Comparison of ENCODE assay signal across 8 cellular contexts in the genomic region with DNA sequence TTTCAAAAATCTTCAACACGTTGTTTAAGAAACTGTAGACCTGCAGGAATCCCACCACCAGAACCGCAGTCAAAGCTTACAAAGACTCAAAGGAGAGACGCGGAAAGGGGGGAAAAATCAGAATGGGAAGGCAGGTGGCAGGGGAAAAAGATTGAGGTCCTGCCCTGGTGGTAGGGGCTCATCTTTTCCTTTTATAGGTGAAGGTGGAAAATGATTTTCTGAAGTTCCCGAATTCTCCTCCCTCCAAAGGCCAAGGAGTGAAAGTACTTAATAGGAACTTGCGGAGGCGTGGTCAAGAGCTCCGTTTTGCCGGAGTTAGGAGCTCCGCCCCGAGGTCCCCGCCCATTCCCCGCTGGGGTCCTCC. TPM values are rescaled to one million over a fixed set of nuclear protein-coding genes. Genes with fewer than 3 reads are reported as not detected.
DNase-seq lines count a peak whose midpoint lies in the region; ATAC-seq and TF ChIP-seq lines count a peak whose summit lies in the region.

No MANE protein-coding gene starts in this region.

- H4K20me1 ChIP-seq in SK-N-SH (ENCODE audit: insufficient read depth), result peaks cover 25% of the 10 kb centered on the region

- ATAC-seq in SK-N-SH treated with all-trans-retinoic acid at 6 μM for 48 hours, result no peak
- no peak for ATAC-seq in activated naive CD8-positive, alpha-beta T cell treated with anti-CD3 and anti-CD28 coated beads, Interleukin-2, amount 50 U/mL, for 24 hours
- ATAC-seq in left cardiac atrium, result no peak
- ATAC-seq in GM19328 (IDR thresholded peaks at IDR 0.05; ENCODE audit: unreplicated experiment), result no peak
- ATAC-seq in HG03280 (IDR thresholded peaks at IDR 0.05; ENCODE audit: unreplicated experiment), result no peak

- H3K4me1 ChIP-seq in SK-N-SH (ENCODE audit: control insufficient read depth in 1 of 2, insufficient read depth in 2 of 2, low read depth in 1 of 2, low read length in 1 of 2), result peaks cover 11 to 23% of the 10 kb centered on the region in 2 experiments; a peak in 3 of 4 replicates

- peaks cover 13% of the 10 kb centered on the region for H3K36me3 Mint-ChIP-seq in activated naive CD8-positive, alpha-beta T cell treated with anti-CD3 and anti-CD28 coated beads, Interleukin-2, amount 50 U/mL, for 24 hours (ENCODE audit: low read depth)

- intact Hi-C loops in left cardiac atrium (cut with DNase I), result no loop called here

- peak overlapping the region; percentile 88 for H3K4me3 Mint-ChIP-seq in activated naive CD8-positive, alpha-beta T cell treated with anti-CD3 and anti-CD28 coated beads, Interleukin-2, amount 50 U/mL, for 24 hours

- no peaks in the 10 kb centered on the region for H3K27me3 ChIP-seq in SK-N-SH (ENCODE audit: insufficient read depth)

- H3K27ac ChIP-seq in SK-N-SH (ENCODE audit: low read depth in 2 of 2, low read length in 1 of 2), result peak overlapping the region; percentile 99

- no peaks in the 10 kb centered on the region for H3K9me2 ChIP-seq in SK-N-SH

- H3K9me3 Mint-ChIP-seq in activated naive CD8-positive, alpha-beta T cell treated with anti-CD3 and anti-CD28 coated beads, Interleukin-2, amount 50 U/mL, for 24 hours, result no peaks in the 10 kb centered on the region

- TF ChIP-seq CTCF in SK-N-SH (IDR thresholded peaks at IDR 0.05), result peak; percentile 8; the same call in 1 of the 2 replicates

- peak overlapping the region; percentile 63 for H3K4me2 ChIP-seq in SK-N-SH

- peak overlapping the region; percentile 99 for H3K27ac Mint-ChIP-seq in activated naive CD8-positive, alpha-beta T cell treated with anti-CD3 and anti-CD28 coated beads, Interleukin-2, amount 50 U/mL, for 24 hours

- H3F3A ChIP-seq in SK-N-SH (replicated peaks; ENCODE audit: insufficient read depth), result peaks cover 13% of the 10 kb centered on the region

- H2AFZ ChIP-seq in SK-N-SH (ENCODE audit: low read depth), result peak overlapping the region; percentile 72; the same call in 1 of the 2 replicates

- H3K9me3 ChIP-seq in SK-N-SH, result no peaks in the 10 kb centered on the region; the same call in 1 of the 2 replicates

- TF ChIP-seq RAD21 in SK-N-SH (IDR thresholded peaks at IDR 0.05; ENCODE audit: low read length), result no peak

- no peaks in the 10 kb centered on the region for H3K27me3 Mint-ChIP-seq in activated naive CD8-positive, alpha-beta T cell treated with anti-CD3 and anti-CD28 coated beads, Interleukin-2, amount 50 U/mL, for 24 hours

- no peak for DNase-seq in SK-N-SH
- DNase-seq in NOMO-1 treated with dmso at 0.1 percent for 144 hours (lab: John Stamatoyannopoulos, UW; ENCODE audit: unreplicated experiment), result peak; percentile 91
- no peak for DNase-seq in activated naive CD8-positive, alpha-beta T cell treated with anti-CD3 and anti-CD28 coated beads, Interleukin-2, amount 50 U/mL, for 24 hours
- peak; percentile 98 for DNase-seq in left cardiac atrium
- DNase-seq in pulmonary artery endothelial cell (ENCODE audit: low read depth, low spot score), result peak; percentile 84

- POLR2A ChIA-PET in SK-N-SH (lab: Yijun Ruan, JAX), result interaction anchor here (0.8 to 1.8 kb wide), 7 partner anchors 8 to 838 kb away, joined by 3 to 11 read pairs (median 3); partner anchors contain the start of gene PDCD4

- TF ChIP-seq EP300 in SK-N-SH (IDR thresholded peaks at IDR 0.05; ENCODE audit: borderline replicate concordance in 1 of 2, low read depth in 1 of 2, low read length in 1 of 2), result no peak

- CTCF ChIA-PET in SK-N-SH (lab: Yijun Ruan, JAX), result interaction anchor here (1.0 to 2.4 kb wide), 9 partner anchors 8 to 318 kb away, joined by 3 to 7 read pairs (median 4); no protein-coding TSS in a partner anchor

- peaks cover 45% of the 10 kb centered on the region for H3K79me2 ChIP-seq in SK-N-SH (ENCODE audit: insufficient read depth)

- peaks cover 43% of the 10 kb centered on the region for H3K4me1 Mint-ChIP-seq in activated naive CD8-positive, alpha-beta T cell treated with anti-CD3 and anti-CD28 coated beads, Interleukin-2, amount 50 U/mL, for 24 hours

- H3K9ac ChIP-seq in SK-N-SH, result peak overlapping the region; percentile 98

- H3K36me3 ChIP-seq in SK-N-SH (replicated peaks in 1 of 2; ENCODE audit: control insufficient read depth in 1 of 2, insufficient read depth in 2 of 2, low read length in 1 of 2), result peaks cover 2 to 6% of the 10 kb centered on the region in 2 experiments

- 3% methylated on average over 4 of the region's 13 CpGs for WGBS in SK-N-SH (ENCODE audit: low lambda C conversion rate)

- H3K4me3 ChIP-seq in SK-N-SH (ENCODE audit: low read depth in 2 of 2, low read length in 1 of 2), result peak overlapping the region; percentile 78 to 86

TF ChIP-seq in SK-N-SH, 30 proteins besides CTCF, POLR2A, EP300 and RAD21 (continues in another document):
- TF ChIP-seq MXI1 (IDR thresholded peaks at IDR 0.05; ENCODE audit: low read depth, low read length), result no peak
- TF ChIP-seq REST (IDR thresholded peaks at IDR 0.05; ENCODE audit: low read depth, low read length), result peak; percentile 27; the same call in 1 of the 2 replicates
- TF ChIP-seq FOXM1 (IDR thresholded peaks at IDR 0.05; ENCODE audit: low read depth), result no peak

TF ChIP-seq in SK-N-SH treated with all-trans-retinoic acid at 6 μM for 48 hours, 23 proteins besides CTCF, POLR2A, EP300 and RAD21:
- no peak for TF ChIP-seq TOX (CRISPR knock-in tag; IDR thresholded peaks at IDR 0.05; ENCODE audit: borderline replicate concordance)
- TF ChIP-seq TCF4 (CRISPR knock-in tag; IDR thresholded peaks at IDR 0.05; ENCODE audit: borderline replicate concordance), result no peak
- TF ChIP-seq, protein P1, sequence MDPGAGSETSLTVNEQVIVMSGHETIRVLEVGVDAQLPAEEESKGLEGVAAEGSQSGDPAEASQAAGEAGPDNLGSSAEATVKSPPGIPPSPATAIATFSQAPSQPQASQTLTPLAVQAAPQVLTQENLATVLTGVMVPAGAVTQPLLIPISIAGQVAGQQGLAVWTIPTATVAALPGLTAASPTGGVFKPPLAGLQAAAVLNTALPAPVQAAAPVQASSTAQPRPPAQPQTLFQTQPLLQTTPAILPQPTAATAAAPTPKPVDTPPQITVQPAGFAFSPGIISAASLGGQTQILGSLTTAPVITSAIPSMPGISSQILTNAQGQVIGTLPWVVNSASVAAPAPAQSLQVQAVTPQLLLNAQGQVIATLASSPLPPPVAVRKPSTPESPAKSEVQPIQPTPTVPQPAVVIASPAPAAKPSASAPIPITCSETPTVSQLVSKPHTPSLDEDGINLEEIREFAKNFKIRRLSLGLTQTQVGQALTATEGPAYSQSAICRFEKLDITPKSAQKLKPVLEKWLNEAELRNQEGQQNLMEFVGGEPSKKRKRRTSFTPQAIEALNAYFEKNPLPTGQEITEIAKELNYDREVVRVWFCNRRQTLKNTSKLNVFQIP (CRISPR knock-in tag; IDR thresholded peaks at IDR 0.05; ENCODE audit: borderline replicate concordance, low read depth), result no peak
- no peak for TF ChIP-seq BACH2 (CRISPR knock-in tag; IDR thresholded peaks at IDR 0.05; ENCODE audit: borderline replicate concordance)
- no peak for TF ChIP-seq ESRRG (CRISPR knock-in tag; IDR thresholded peaks at IDR 0.05)
- TF ChIP-seq OSR1 (CRISPR knock-in tag; IDR thresholded peaks at IDR 0.05), result no peak
- TF ChIP-seq ARNTL (CRISPR knock-in tag; IDR thresholded peaks at IDR 0.05; ENCODE audit: borderline replicate concordance, low read depth), result no peak
- TF ChIP-seq ZC3H10 (CRISPR knock-in tag; IDR thresholded peaks at IDR 0.05), result no peak
- no peak for TF ChIP-seq ZNF8 (CRISPR knock-in tag; IDR thresholded peaks at IDR 0.05)

RNA-seq across cellular contexts. Expression of gene BBIP1, which starts 0.7 kb away (rescaled TPM):
- 16.2 and 21.9 TPM in 2 replicates for polyA plus RNA-seq in SK-N-SH (2012; rRNA removed)
- polyA plus RNA-seq in SK-N-SH (2012; cell fraction: cytosol; rRNA removed), result 27.8 and 39.7 TPM in 2 replicates
- 10.9 and 26.4 TPM in 2 replicates for polyA plus RNA-seq in SK-N-SH (2012; cell fraction: nucleus; rRNA removed)
- total RNA-seq in left cardiac atrium (10 to 100 TPM; 22.8 to 25.5 TPM), pulmonary artery endothelial cell (19.3 and 22.5 TPM in 2 replicates)

RNA-seq across cellular contexts. Expression of gene SHOC2, which starts 1.2 kb away (rescaled TPM):
- 6.9 and 10.6 TPM in 2 replicates for polyA plus RNA-seq in SK-N-SH (2012; rRNA removed)
- 13.4 and 15.9 TPM in 2 replicates for polyA plus RNA-seq in SK-N-SH (2012; cell fraction: cytosol; rRNA removed)
- 3.3 and 7.3 TPM in 2 replicates for polyA plus RNA-seq in SK-N-SH (2012; cell fraction: nucleus; rRNA removed)
- 10 to 100 TPM; 43.0 to 49.4 TPM for total RNA-seq in left cardiac atrium
- 44.4 and 50.5 TPM in 2 replicates for total RNA-seq in pulmonary artery endothelial cell

RNA-seq across cellular contexts. Expression of gene PDCD4, which starts 46.5 kb away (rescaled TPM):
- 23.3 and 31.1 TPM in 2 replicates for polyA plus RNA-seq in SK-N-SH (2012; rRNA removed)
- 33.5 and 54.6 TPM in 2 replicates for polyA plus RNA-seq in SK-N-SH (2012; cell fraction: cytosol; rRNA removed)
- polyA plus RNA-seq in SK-N-SH (2012; cell fraction: nucleus; rRNA removed), result 6.9 and 18.3 TPM in 2 replicates
- 10 to 100 TPM; 46.7 to 71.2 TPM for total RNA-seq in left cardiac atrium
- 37.1 and 37.7 TPM in 2 replicates for total RNA-seq in pulmonary artery endothelial cell

Comparison
In these comparisons a context has a peak if more than half of its experiments do, and no peak if none do; other contexts are left out.
1. DNase-seq: peak in NOMO-1 treated with dmso at 0.1 percent for 144 hours (single experiment), left cardiac atrium (single experiment) and pulmonary artery endothelial cell (single experiment); none in SK-N-SH (single experiment) and activated naive CD8-positive, alpha-beta T cell treated with anti-CD3 and anti-CD28 coated beads, Interleukin-2, amount 50 U/mL, for 24 hours (single experiment).